In genomic region chr11:92383430-92383829, GRCh38 we compare ENCODE assay signal across 1 cellular context.
TF ChIP-seq lines count a peak whose summit lies in the region.

No MANE protein-coding gene starts in this region.

TF ChIP-seq in HEK293, 187 proteins besides CTCF, POLR2A, EP300 and RAD21 (continued from another document):
- TF ChIP-seq, protein P1, sequence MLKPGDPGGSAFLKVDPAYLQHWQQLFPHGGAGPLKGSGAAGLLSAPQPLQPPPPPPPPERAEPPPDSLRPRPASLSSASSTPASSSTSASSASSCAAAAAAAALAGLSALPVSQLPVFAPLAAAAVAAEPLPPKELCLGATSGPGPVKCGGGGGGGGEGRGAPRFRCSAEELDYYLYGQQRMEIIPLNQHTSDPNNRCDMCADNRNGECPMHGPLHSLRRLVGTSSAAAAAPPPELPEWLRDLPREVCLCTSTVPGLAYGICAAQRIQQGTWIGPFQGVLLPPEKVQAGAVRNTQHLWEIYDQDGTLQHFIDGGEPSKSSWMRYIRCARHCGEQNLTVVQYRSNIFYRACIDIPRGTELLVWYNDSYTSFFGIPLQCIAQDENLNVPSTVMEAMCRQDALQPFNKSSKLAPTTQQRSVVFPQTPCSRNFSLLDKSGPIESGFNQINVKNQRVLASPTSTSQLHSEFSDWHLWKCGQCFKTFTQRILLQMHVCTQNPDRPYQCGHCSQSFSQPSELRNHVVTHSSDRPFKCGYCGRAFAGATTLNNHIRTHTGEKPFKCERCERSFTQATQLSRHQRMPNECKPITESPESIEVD (tag by site-specific recombination; IDR thresholded peaks at IDR 0.05) = peak; percentile 29; the same call in 1 of the 2 replicates
- TF ChIP-seq PRDM1 (tag by site-specific recombination; IDR thresholded peaks at IDR 0.05) (peak; percentile 47), TSHZ1 (tag by site-specific recombination; IDR thresholded peaks at IDR 0.05; ENCODE audit: borderline replicate concordance) (0 out of 2 replicates have a peak, but pooled peaks have one; percentile 17), KLF8 (tag by site-specific recombination; IDR thresholded peaks at IDR 0.05) (0 out of 2 replicates have a peak, but pooled peaks have one; percentile 16), SP3 (tag by site-specific recombination; IDR thresholded peaks at IDR 0.05) (no peak), HIC1 (tag by site-specific recombination; IDR thresholded peaks at IDR 0.05) (peak; percentile 44; the same call in 1 of the 2 replicates), ZNF571 (tag by site-specific recombination; IDR thresholded peaks at IDR 0.05) (no peak), ZNF366 (tag by site-specific recombination; conservative IDR thresholded peaks at IDR 0.05) (0 out of 2 replicates have a peak, but pooled peaks have one; percentile 35), OSR2 (tag by site-specific recombination; IDR thresholded peaks at IDR 0.05) (0 out of 2 replicates have a peak, but pooled peaks have one; percentile 10), ZNF24 (tag by site-specific recombination; IDR thresholded peaks at IDR 0.05) (0 out of 2 replicates have a peak, but pooled peaks have one; percentile 30), FEZF1 (tag by site-specific recombination; IDR thresholded peaks at IDR 0.05) (peak; percentile 67), GLIS1 (tag by site-specific recombination; IDR thresholded peaks at IDR 0.05) (peak; percentile 55; the same call in 1 of the 2 replicates), ZXDB (tag by site-specific recombination; IDR thresholded peaks at IDR 0.05) (0 out of 2 replicates have a peak, but pooled peaks have one; percentile 29)
- TF ChIP-seq, protein P2, sequence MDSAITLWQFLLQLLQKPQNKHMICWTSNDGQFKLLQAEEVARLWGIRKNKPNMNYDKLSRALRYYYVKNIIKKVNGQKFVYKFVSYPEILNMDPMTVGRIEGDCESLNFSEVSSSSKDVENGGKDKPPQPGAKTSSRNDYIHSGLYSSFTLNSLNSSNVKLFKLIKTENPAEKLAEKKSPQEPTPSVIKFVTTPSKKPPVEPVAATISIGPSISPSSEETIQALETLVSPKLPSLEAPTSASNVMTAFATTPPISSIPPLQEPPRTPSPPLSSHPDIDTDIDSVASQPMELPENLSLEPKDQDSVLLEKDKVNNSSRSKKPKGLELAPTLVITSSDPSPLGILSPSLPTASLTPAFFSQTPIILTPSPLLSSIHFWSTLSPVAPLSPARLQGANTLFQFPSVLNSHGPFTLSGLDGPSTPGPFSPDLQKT (IDR thresholded peaks at IDR 0.05; ENCODE audit: borderline replicate concordance, low read depth, low read length) = no peak
- TF ChIP-seq, protein P3, sequence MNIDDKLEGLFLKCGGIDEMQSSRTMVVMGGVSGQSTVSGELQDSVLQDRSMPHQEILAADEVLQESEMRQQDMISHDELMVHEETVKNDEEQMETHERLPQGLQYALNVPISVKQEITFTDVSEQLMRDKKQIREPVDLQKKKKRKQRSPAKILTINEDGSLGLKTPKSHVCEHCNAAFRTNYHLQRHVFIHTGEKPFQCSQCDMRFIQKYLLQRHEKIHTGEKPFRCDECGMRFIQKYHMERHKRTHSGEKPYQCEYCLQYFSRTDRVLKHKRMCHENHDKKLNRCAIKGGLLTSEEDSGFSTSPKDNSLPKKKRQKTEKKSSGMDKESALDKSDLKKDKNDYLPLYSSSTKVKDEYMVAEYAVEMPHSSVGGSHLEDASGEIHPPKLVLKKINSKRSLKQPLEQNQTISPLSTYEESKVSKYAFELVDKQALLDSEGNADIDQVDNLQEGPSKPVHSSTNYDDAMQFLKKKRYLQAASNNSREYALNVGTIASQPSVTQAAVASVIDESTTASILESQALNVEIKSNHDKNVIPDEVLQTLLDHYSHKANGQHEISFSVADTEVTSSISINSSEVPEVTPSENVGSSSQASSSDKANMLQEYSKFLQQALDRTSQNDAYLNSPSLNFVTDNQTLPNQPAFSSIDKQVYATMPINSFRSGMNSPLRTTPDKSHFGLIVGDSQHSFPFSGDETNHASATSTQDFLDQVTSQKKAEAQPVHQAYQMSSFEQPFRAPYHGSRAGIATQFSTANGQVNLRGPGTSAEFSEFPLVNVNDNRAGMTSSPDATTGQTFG (tag by site-specific recombination; IDR thresholded peaks at IDR 0.05; ENCODE audit: borderline replicate concordance) = no peak
